9 cellular contexts compared by ENCODE assay signal in the genomic region with DNA sequence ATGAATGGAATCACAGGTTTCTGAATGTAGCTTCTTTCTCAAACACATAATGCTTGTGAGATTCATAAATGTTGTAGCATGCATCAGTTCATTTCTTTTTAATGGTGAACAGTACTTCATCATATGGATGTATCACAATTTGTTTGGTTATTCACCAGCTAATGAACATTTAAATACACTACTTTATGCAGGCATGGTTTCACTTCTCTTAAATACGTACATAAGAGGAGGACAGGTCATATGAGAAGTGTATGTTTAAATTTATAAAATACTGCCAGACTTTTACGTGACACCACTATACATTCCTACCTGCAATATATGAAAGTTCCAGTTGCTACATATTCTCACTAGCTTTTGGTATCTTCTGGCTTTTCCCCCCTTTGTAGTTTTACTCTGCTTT.
A peak's percentile ranks its signal among the peaks of the same experiment; 100 is the strongest.
DNase-seq lines count a peak whose midpoint lies in the region; ATAC-seq and TF ChIP-seq lines count a peak whose summit lies in the region.
"Had no signal": no experiment of that assay in that cellular context is flagged by ENCODE, and none has a peak within 500 bp of the region (broad histone marks: within the 10 kb centered on the region; RNA-seq: fewer than 3 reads in every experiment).

No MANE protein-coding gene starts in this region.

- no TSS peak for BruUV-seq in mammary epithelial cell (replicated peaks; lab: Mats Ljungman, UMichigan)

- no peaks in the 10 kb centered on the region for H3K9me3 ChIP-seq in mammary epithelial cell (replicated peaks; ENCODE audit: insufficient read depth, low read length)
- H3K9me3 ChIP-seq in breast epithelium = no peaks in the 10 kb centered on the region

- H3K36me3 ChIP-seq in mammary epithelial cell (ENCODE audit: insufficient read depth, low read length) = peaks cover 3% of the 10 kb centered on the region
- H3K36me3 ChIP-seq in breast epithelium = no peaks in the 10 kb centered on the region

- DNase-seq in mammary epithelial cell = no peak
- DNase-seq in breast epithelium (ENCODE audit: low spot score in 2 of 2) = no peak
- no peak for DNase-seq in AG08396 (ENCODE audit: low spot score)
- DNase-seq in NCI-H187 treated with DMSO at 0.1 percent for 48 hours (lab: John Stamatoyannopoulos, UW) = no peak
- DNase-seq in activated T-helper 2 cell treated with anti-CD3 and anti-CD28 coated beads, Interferon-gamma antibody, Interleukin-2, Interleukin-4, amounts not matched to agents 10 μg/mL and 5 μg/mL and 100 μg/mL, durations not matched to agents 14 hours and 24 hours and 36 hours (ENCODE audit: low spot score) = no peak
- DNase-seq in UCSD-AML1 (lab: John Stamatoyannopoulos, UW; ENCODE audit: unreplicated experiment) = no peak

- H3K27me3 Mint-ChIP-seq in activated T-helper 2 cell treated with anti-CD3 and anti-CD28 coated beads, Interferon-gamma antibody, Interleukin-2, Interleukin-4, amounts not matched to agents 10 μg/mL and 5 μg/mL and 100 μg/mL, durations not matched to agents 14 hours and 24 hours and 36 hours (ENCODE audit: low read depth) = no peaks in the 10 kb centered on the region

- H3K27ac Mint-ChIP-seq in activated T-helper 2 cell treated with anti-CD3 and anti-CD28 coated beads, Interferon-gamma antibody, Interleukin-2, Interleukin-4, amounts not matched to agents 10 μg/mL and 5 μg/mL and 100 μg/mL, durations not matched to agents 14 hours and 24 hours and 36 hours = no peak overlapping the region
- H3K27ac Mint-ChIP-seq: T-helper 1 cell treated with Interleukin-12 subunit alpha and Interleukin-12 subunit beta and Interleukin-4 antibody, amounts not matched to agents 30 μg/mL and 1 μg/mL, for 36 hours had no signal

- H3K27me3 ChIP-seq in mammary epithelial cell (ENCODE audit: insufficient read depth, low read length) (no peaks in the 10 kb centered on the region), breast epithelium (no peaks in the 10 kb centered on the region)

- H3K79me2 ChIP-seq in mammary epithelial cell (ENCODE audit: insufficient read depth, low read length) = peaks cover 85% of the 10 kb centered on the region

- peaks cover 30% of the 10 kb centered on the region for H3K36me3 Mint-ChIP-seq in activated T-helper 2 cell treated with anti-CD3 and anti-CD28 coated beads, Interferon-gamma antibody, Interleukin-2, Interleukin-4, amounts not matched to agents 10 μg/mL and 5 μg/mL and 100 μg/mL, durations not matched to agents 14 hours and 24 hours and 36 hours (ENCODE audit: low read depth)

- H3K4me2 ChIP-seq in mammary epithelial cell (ENCODE audit: insufficient read depth, low read depth, low read length) = peak overlapping the region; percentile 43

- no peak overlapping the region for H3K9ac ChIP-seq in mammary epithelial cell (ENCODE audit: insufficient read depth, low read length)

- whole genome bisulfite sequencing in mammary epithelial cell (ENCODE audit: low coverage, missing lambda C conversion rate) = 100% methylated on average over 2 of the region's 2 CpGs

- peaks cover 11% of the 10 kb centered on the region for H3K4me1 Mint-ChIP-seq in activated T-helper 2 cell treated with anti-CD3 and anti-CD28 coated beads, Interferon-gamma antibody, Interleukin-2, Interleukin-4, amounts not matched to agents 10 μg/mL and 5 μg/mL and 100 μg/mL, durations not matched to agents 14 hours and 24 hours and 36 hours (ENCODE audit: low read depth)

- no peaks in the 10 kb centered on the region for H4K20me1 ChIP-seq in mammary epithelial cell (ENCODE audit: insufficient read depth, low read length)

- no peak overlapping the region for H2AFZ ChIP-seq in mammary epithelial cell (ENCODE audit: low read depth, low read length)

- dilution Hi-C loops in mammary epithelial cell (cut with HindIII; ENCODE audit: low sequenced_read_pairs) = no loop called here

- CTCF ChIA-PET in mammary epithelial cell (lab: Charles Lee; ENCODE audit: low non-redundant PET) = no interaction called here

- H3K9me3 Mint-ChIP-seq in activated T-helper 2 cell treated with anti-CD3 and anti-CD28 coated beads, Interferon-gamma antibody, Interleukin-2, Interleukin-4, amounts not matched to agents 10 μg/mL and 5 μg/mL and 100 μg/mL, durations not matched to agents 14 hours and 24 hours and 36 hours = no peaks in the 10 kb centered on the region

- ATAC-seq in HG02588 (IDR thresholded peaks at IDR 0.05; ENCODE audit: unreplicated experiment) (peak; percentile 73), HG03460 (IDR thresholded peaks at IDR 0.05; ENCODE audit: unreplicated experiment) (peak; percentile 72)

- H3K4me3 Mint-ChIP-seq in activated T-helper 2 cell treated with anti-CD3 and anti-CD28 coated beads, Interferon-gamma antibody, Interleukin-2, Interleukin-4, amounts not matched to agents 10 μg/mL and 5 μg/mL and 100 μg/mL, durations not matched to agents 14 hours and 24 hours and 36 hours (ENCODE audit: low read depth) = no peak overlapping the region
- H3K4me3 Mint-ChIP-seq: T-helper 1 cell treated with Interleukin-12 subunit alpha and Interleukin-12 subunit beta and Interleukin-4 antibody, amounts not matched to agents 30 μg/mL and 1 μg/mL, for 36 hours had no signal

- no peak for TF ChIP-seq CTCF in mammary epithelial cell (conservative IDR thresholded peaks at IDR 0.05 in 1 of 2, IDR thresholded peaks at IDR 0.05 in 1 of 2; ENCODE audit: extremely low read depth in 1 of 2, insufficient read depth in 1 of 2, low read depth in 1 of 2, low read length in 2 of 2)
- TF ChIP-seq CTCF in breast epithelium (IDR thresholded peaks at IDR 0.05) = no peak

- H3K27ac ChIP-seq in mammary epithelial cell (ENCODE audit: insufficient read depth, low read depth, low read length) = no peak overlapping the region
- no peak overlapping the region for H3K27ac ChIP-seq in breast epithelium

- H3K4me1 ChIP-seq in mammary epithelial cell (ENCODE audit: insufficient read depth, low read length) = no peaks in the 10 kb centered on the region
- no peaks in the 10 kb centered on the region for H3K4me1 ChIP-seq in breast epithelium

- in situ Hi-C loops in mammary epithelial cell (cut with MboI; ENCODE audit: low sequenced_read_pairs in 2 of 2) = no loop called here

- no peak overlapping the region for H3K4me3 ChIP-seq in mammary epithelial cell (replicated peaks in 1 of 3; ENCODE audit: insufficient read depth in 1 of 3, low read depth in 2 of 3, low read length in 3 of 3)
- no peak overlapping the region for H3K4me3 ChIP-seq in breast epithelium

- no peak for TF ChIP-seq POLR2A in breast epithelium (IDR thresholded peaks at IDR 0.05)

- intact Hi-C loops in mammary epithelial cell (cut with micrococcal nuclease) = no loop called here
- intact Hi-C loops in breast epithelium (cut with DNase I; ENCODE audit: low total_unique reads) = no loop called here
- intact Hi-C loops in activated T-helper 2 cell treated with anti-CD3 and anti-CD28 coated beads, Interferon-gamma antibody, Interleukin-2, Interleukin-4, amounts not matched to agents 10 μg/mL and 5 μg/mL and 100 μg/mL, durations not matched to agents 14 hours and 24 hours and 36 hours (cut with micrococcal nuclease) = no loop called here
